8 cellular contexts compared by ENCODE assay signal in genomic region chr1:81802601-81803422, GRCh38. TPM values are rescaled to one million over a fixed set of nuclear protein-coding genes. Genes with fewer than 3 reads are reported as not detected.
A peak's percentile ranks its signal among the peaks of the same experiment; 100 is the strongest.
DNase-seq lines count a peak whose midpoint lies in the region; ATAC-seq and TF ChIP-seq lines count a peak whose summit lies in the region.

No MANE protein-coding gene starts in this region.

- H3K36me3 ChIP-seq in SK-N-MC (ENCODE audit: insufficient read depth, low read length), result no peaks in the 10 kb centered on the region
- no peaks in the 10 kb centered on the region for H3K36me3 ChIP-seq in neural progenitor cell

- DNase-seq in AG09309 (ENCODE audit: low read depth) (no peak), HK-2 (ENCODE audit: unreplicated experiment) (peak; percentile 66), SK-N-MC (ENCODE audit: low read depth, low spot score) (no peak), foreskin fibroblast (peak; percentile 66 to 89), neural progenitor cell (ENCODE audit: low spot score) (peak; percentile 76)
- no peak for DNase-seq in activated CD4-positive, CD25-positive, alpha-beta regulatory T cell treated with anti-CD3 and anti-CD28 coated beads, Interleukin-2, amount 50 U/mL, for 72 hours
- DNase-seq in activated CD8-positive, alpha-beta memory T cell treated with anti-CD3 and anti-CD28 coated beads, Interleukin-2, amount 10 ng/mL, durations not matched to agents 7 days and 5 days, result no peak

- TF ChIP-seq CTCF in AG09309 (IDR thresholded peaks at IDR 0.05; ENCODE audit: control insufficient read depth, insufficient read depth, low read depth, low read length, missing control alignments) (peak; percentile 53), foreskin fibroblast (IDR thresholded peaks at IDR 0.05; ENCODE audit: low read depth, low read length) (peak; percentile 49), neural progenitor cell (IDR thresholded peaks at IDR 0.05) (peak; percentile 35)

- H3K4me2 ChIP-seq in neural progenitor cell, result peak overlapping the region; percentile 88

- peak overlapping the region; percentile 99 for H3K27ac Mint-ChIP-seq in neural progenitor cell
- H3K27ac Mint-ChIP-seq in activated CD8-positive, alpha-beta memory T cell treated with anti-CD3 and anti-CD28 coated beads, Interleukin-2, amount 10 ng/mL, durations not matched to agents 7 days and 5 days, result no peak overlapping the region

- H3K9ac ChIP-seq in SK-N-MC (ENCODE audit: insufficient read length), result no peak overlapping the region
- peak overlapping the region; percentile 86 for H3K9ac ChIP-seq in neural progenitor cell

- H3K79me2 ChIP-seq in neural progenitor cell (ENCODE audit: low read depth), result peaks cover 92% of the 10 kb centered on the region

- no peak for ATAC-seq in activated CD8-positive, alpha-beta memory T cell treated with anti-CD3 and anti-CD28 coated beads, Interleukin-2, amount 10 ng/mL, durations not matched to agents 7 days and 5 days
- ATAC-seq in GM21447 (IDR thresholded peaks at IDR 0.05; ENCODE audit: unreplicated experiment), result no peak

- peaks cover 50% of the 10 kb centered on the region for H3K4me1 ChIP-seq in neural progenitor cell

- no peak overlapping the region for H2AFZ ChIP-seq in neural progenitor cell (replicated peaks)

- H3K4me3 ChIP-seq in AG09309 (ENCODE audit: control insufficient read depth, low read depth, low read length) (peak overlapping the region; percentile 97), SK-N-MC (peak overlapping the region; percentile 81), foreskin fibroblast (ENCODE audit: low read depth in 1 of 2, low read length in 2 of 2) (peak overlapping the region; percentile 73), neural progenitor cell (peak overlapping the region; percentile 98)

- H3K27me3 Mint-ChIP-seq in neural progenitor cell (ENCODE audit: insufficient read depth, low read depth), result peaks cover 11% of the 10 kb centered on the region
- H3K27me3 Mint-ChIP-seq in activated CD8-positive, alpha-beta memory T cell treated with anti-CD3 and anti-CD28 coated beads, Interleukin-2, amount 10 ng/mL, durations not matched to agents 7 days and 5 days, result peaks cover 54% of the 10 kb centered on the region

- CTCF ChIA-PET in activated CD8-positive, alpha-beta memory T cell treated with anti-CD3 and anti-CD28 coated beads, Interleukin-2, amount 10 ng/mL, durations not matched to agents 7 days and 5 days (lab: Charles Lee), result no interaction called here

- H3K9me3 ChIP-seq in SK-N-MC (ENCODE audit: low read depth, low read length) (no peaks in the 10 kb centered on the region), neural progenitor cell (ENCODE audit: low read depth) (no peaks in the 10 kb centered on the region)

- peaks cover 59% of the 10 kb centered on the region for H4K20me1 ChIP-seq in neural progenitor cell (ENCODE audit: low read depth)

- H3K36me3 Mint-ChIP-seq in neural progenitor cell, result no peaks in the 10 kb centered on the region
- H3K36me3 Mint-ChIP-seq in activated CD8-positive, alpha-beta memory T cell treated with anti-CD3 and anti-CD28 coated beads, Interleukin-2, amount 10 ng/mL, durations not matched to agents 7 days and 5 days, result peaks cover 3% of the 10 kb centered on the region

- H3K4me3 Mint-ChIP-seq in neural progenitor cell, result peak overlapping the region; percentile 99
- H3K4me3 Mint-ChIP-seq in activated CD8-positive, alpha-beta memory T cell treated with anti-CD3 and anti-CD28 coated beads, Interleukin-2, amount 10 ng/mL, durations not matched to agents 7 days and 5 days, result no peak overlapping the region

- peaks cover 37% of the 10 kb centered on the region for H3K4me1 Mint-ChIP-seq in neural progenitor cell
- H3K4me1 Mint-ChIP-seq in activated CD8-positive, alpha-beta memory T cell treated with anti-CD3 and anti-CD28 coated beads, Interleukin-2, amount 10 ng/mL, durations not matched to agents 7 days and 5 days, result peaks cover 2% of the 10 kb centered on the region

- H3K9me3 Mint-ChIP-seq in neural progenitor cell, result no peaks in the 10 kb centered on the region
- H3K9me3 Mint-ChIP-seq in activated CD8-positive, alpha-beta memory T cell treated with anti-CD3 and anti-CD28 coated beads, Interleukin-2, amount 10 ng/mL, durations not matched to agents 7 days and 5 days (ENCODE audit: low read depth), result no peaks in the 10 kb centered on the region

- no peaks in the 10 kb centered on the region for H3K27me3 ChIP-seq in neural progenitor cell

- H3F3A ChIP-seq in neural progenitor cell (ENCODE audit: low read depth), result peaks cover 66% of the 10 kb centered on the region

- H3K27ac ChIP-seq in SK-N-MC (no peak overlapping the region), neural progenitor cell (peak overlapping the region; percentile 97)

RNA-seq across cellular contexts. Expression of gene ADGRL2, which starts 2.1 kb away (rescaled TPM):
- total RNA-seq in neural progenitor cell (ENCODE audit: low replicate concordance), result 201 and 270 TPM in 2 replicates
- total RNA-seq in activated CD8-positive, alpha-beta memory T cell treated with anti-CD3 and anti-CD28 coated beads, Interleukin-2, amount 10 ng/mL, durations not matched to agents 7 days and 5 days, result under 1 TPM in 1 of 2 experiments, not detected in 1; 0.05 TPM

Comparison
In these comparisons a context has a peak if more than half of its experiments do, and no peak if none do; other contexts are left out.
1. DNase-seq: peak in HK-2 (single experiment), foreskin fibroblast (2 of 2) and neural progenitor cell (single experiment); none in AG09309 (single experiment), SK-N-MC (single experiment), activated CD4-positive, CD25-positive, alpha-beta regulatory T cell treated with anti-CD3 and anti-CD28 coated beads, Interleukin-2, amount 50 U/mL, for 72 hours (single experiment) and activated CD8-positive, alpha-beta memory T cell treated with anti-CD3 and anti-CD28 coated beads, Interleukin-2, amount 10 ng/mL, durations not matched to agents 7 days and 5 days (single experiment).
2. RNA of gene ADGRL2, which starts 2.1 kb away (total RNA-seq): 201 to 270 TPM in neural progenitor cell; 0.05 TPM in activated CD8-positive, alpha-beta memory T cell treated with anti-CD3 and anti-CD28 coated beads, Interleukin-2, amount 10 ng/mL, durations not matched to agents 7 days and 5 days; every median in the first group is over 100 times any median in the second.
3. Peak in every context shown above with its lines, with median percentiles within 50 percentile points of each other: H3K4me3 ChIP-seq and CTCF ChIP-seq.